ENCODE assay signal across 26 cellular contexts in the genomic region with DNA sequence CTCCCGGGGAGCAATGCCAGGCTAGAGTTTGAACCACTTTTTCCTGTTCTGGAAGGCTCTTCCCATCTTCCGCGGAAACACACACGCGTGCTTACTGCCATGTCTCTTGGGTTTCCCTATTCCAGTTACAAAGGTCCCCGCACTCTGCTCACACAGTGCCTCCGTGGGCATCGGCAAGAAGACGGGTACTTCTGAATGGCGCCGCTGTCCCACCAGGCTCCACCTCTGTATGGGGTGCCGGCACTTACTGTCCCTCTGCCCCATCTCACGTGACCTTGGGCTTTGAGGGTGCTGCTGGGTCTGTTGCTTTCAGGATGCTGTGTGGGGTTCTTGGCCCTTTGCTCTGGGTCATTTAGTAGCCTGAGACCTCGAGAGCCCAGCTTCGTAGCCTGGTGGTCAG.
"Had no signal": no experiment of that assay in that cellular context is flagged by ENCODE, and none has a peak within 500 bp of the region (broad histone marks: within the 10 kb centered on the region; RNA-seq: fewer than 3 reads in every experiment).

No MANE protein-coding gene starts in this region.

- H3K27me3 ChIP-seq: left lung, neural progenitor cell, neutrophil, right lobe of liver, testis, tibial artery, vagina had no signal

- DNase-seq: head of caudate nucleus; hypothalamus; immature natural killer cell; kidney; left colon; left lung; lower lobe of right lung; mammary epithelial cell; mesenchymal stem cell; naive B cell; natural killer cell; nephron progenitor cell; occipital lobe; psoas muscle; right lobe of liver; stimulated activated CD4-positive, alpha-beta T cell treated with anti-CD3 and anti-CD28 coated beads, Interleukin-4, amount 100 ng/mL, for 24 hours; stimulated activated naive CD4-positive, alpha-beta T cell treated with Interleukin-2 at 50 U/mL for 16 hours; stimulated activated naive CD8-positive, alpha-beta T cell treated with anti-CD3 and anti-CD28 coated beads, Interleukin-15, amount 100 ng/mL, for 72 hours; substantia nigra; testis; tibial artery had no signal

- H3K4me3 ChIP-seq: left lung, lower lobe of right lung, neural progenitor cell, psoas muscle, right lobe of liver, skin epidermis, testis, tibial artery, vagina had no signal

- H3K9me3 ChIP-seq: left lung, lower lobe of right lung, neutrophil, psoas muscle, right lobe of liver, testis, tibial artery, vagina had no signal

- H3K4me1 ChIP-seq: parathyroid adenoma, psoas muscle, right lobe of liver, tibial artery, vagina had no signal

- H3K27ac ChIP-seq: left lung, lower lobe of right lung, neural progenitor cell, neutrophil, parathyroid adenoma, psoas muscle, right lobe of liver, skin epidermis, testis, tibial artery, vagina had no signal
